ENCODE assay signal across 8 cellular contexts in the genomic region with DNA sequence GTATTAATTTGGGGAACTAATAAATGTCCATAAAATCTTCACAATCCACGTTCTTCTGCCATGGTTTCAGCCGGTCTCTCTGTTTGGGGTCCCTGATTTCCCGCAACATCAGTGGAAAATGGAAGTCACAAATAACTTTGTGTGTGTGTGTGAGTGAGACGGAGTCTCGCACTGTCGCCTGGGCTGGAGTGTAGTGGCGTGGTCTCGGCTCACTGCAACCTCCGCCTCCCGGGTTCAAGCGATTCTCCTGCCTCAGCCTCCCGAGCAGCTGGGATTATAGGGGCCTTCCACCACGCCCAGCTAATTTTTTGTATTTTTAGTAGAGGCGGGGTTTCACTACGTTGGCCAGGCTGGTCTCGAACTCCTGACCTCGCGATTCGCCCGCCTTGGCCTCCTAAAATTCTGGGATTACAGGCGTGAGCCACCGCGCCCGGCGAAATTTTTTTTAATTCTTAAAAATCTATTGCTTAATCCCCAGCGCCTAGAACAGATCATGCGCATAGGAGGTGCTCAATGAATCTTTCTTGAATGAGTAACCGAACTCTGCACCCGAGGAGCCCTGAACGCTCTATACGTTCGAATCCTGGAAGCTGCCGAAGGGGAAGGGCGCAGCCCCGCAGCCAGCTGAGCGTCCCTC. TPM values are rescaled to one million over a fixed set of nuclear protein-coding genes. Genes with fewer than 3 reads are reported as not detected.
DNase-seq lines count a peak whose midpoint lies in the region; ATAC-seq lines count a peak whose summit lies in the region.
"Not testable (repeated sequence)": the region's sequence is repeated elsewhere in the genome, so short reads cannot be mapped to it uniquely, and the experiment has no call there.

No MANE protein-coding gene starts in this region.

- peak overlapping the region; percentile 76 for H3K27ac ChIP-seq in ectodermal cell (ENCODE audit: insufficient read depth, low read depth, low read length, poor library complexity, severe bottlenecking)
- peak overlapping the region; percentile 94 for H3K27ac ChIP-seq in layer of hippocampus (ENCODE audit: low read depth, low read length)

- H3K36me3 ChIP-seq in ectodermal cell (ENCODE audit: control insufficient read depth, insufficient read depth, low read length): not testable (repeated sequence)

- peak overlapping the region; percentile 65 for H3K4me3 ChIP-seq in ectodermal cell (ENCODE audit: insufficient read depth, low read depth, low read length)
- H3K4me3 ChIP-seq in skeletal muscle cell (ENCODE audit: low read depth, low read length): peak overlapping the region; percentile 94

- peaks cover 13% of the 10 kb centered on the region for H3K36me3 Mint-ChIP-seq in activated CD4-positive, alpha-beta memory T cell treated with anti-CD3 and anti-CD28 coated beads for 36 hours

- peak overlapping the region; percentile 97 for H3K4me3 Mint-ChIP-seq in activated CD4-positive, alpha-beta memory T cell treated with anti-CD3 and anti-CD28 coated beads for 36 hours

- WGBS in ectodermal cell, 2 experiments: 2 to 3% methylated on average over 36 of the region's 36 CpGs

- H3K9me3 ChIP-seq in ectodermal cell (ENCODE audit: control insufficient read depth, low read length): not testable (repeated sequence)

- POLR2A ChIA-PET in activated CD4-positive, alpha-beta memory T cell treated with anti-CD3 and anti-CD28 coated beads for 36 hours (lab: Charles Lee): interaction anchor here (0.6 to 2.4 kb wide), 5 partner anchors 11 to 159 kb away, joined by 3 to 26 read pairs (median 4); partner anchors contain the start of genes MRPL58 and NUP85

- in situ Hi-C loops in ACHN (cut with HindIII; ENCODE audit: low pct_ligation_motif_present, low pct_unique_long_range_greater_than_20kb, low sequenced_read_pairs): not testable (repeated sequence)

- H3K27me3 ChIP-seq in ectodermal cell (ENCODE audit: control insufficient read depth, insufficient read depth, low read length, poor library complexity, severe bottlenecking); layer of hippocampus (ENCODE audit: control insufficient read depth, insufficient read depth, low read length): not testable (repeated sequence)

- not testable (repeated sequence) for H3K4me1 ChIP-seq in ectodermal cell (ENCODE audit: control insufficient read depth, insufficient read depth, low read length)

- peak; percentile 16 for ATAC-seq in GM18909 (IDR thresholded peaks at IDR 0.05; ENCODE audit: poor library complexity, unreplicated experiment)
- peak; percentile 20 for ATAC-seq in HG03066 (IDR thresholded peaks at IDR 0.05; ENCODE audit: low read depth, unreplicated experiment)

- peak; percentile 76 for DNase-seq in ACHN
- peak; percentile 46 for DNase-seq in NCI-H748 (lab: John Stamatoyannopoulos, UW; ENCODE audit: unreplicated experiment)
- peak; percentile 65 for DNase-seq in activated CD4-positive, alpha-beta memory T cell treated with anti-CD3 and anti-CD28 coated beads for 36 hours
- not testable (repeated sequence) for DNase-seq in skeletal muscle cell (ENCODE audit: low read depth)

- H3K27me3 Mint-ChIP-seq in activated CD4-positive, alpha-beta memory T cell treated with anti-CD3 and anti-CD28 coated beads for 36 hours: not testable (repeated sequence)

- H3K4me1 Mint-ChIP-seq in activated CD4-positive, alpha-beta memory T cell treated with anti-CD3 and anti-CD28 coated beads for 36 hours (ENCODE audit: low read depth): peaks cover 42% of the 10 kb centered on the region

- CTCF ChIA-PET in activated CD4-positive, alpha-beta memory T cell treated with anti-CD3 and anti-CD28 coated beads for 36 hours (lab: Charles Lee): interaction anchor here (0.8 to 1.5 kb wide), 3 partner anchors 11 to 34 kb away, joined by 3 to 7 read pairs (median 3); partner anchors contain the start of gene MRPL58

- not testable (repeated sequence) for H3K9me3 Mint-ChIP-seq in activated CD4-positive, alpha-beta memory T cell treated with anti-CD3 and anti-CD28 coated beads for 36 hours

- peak overlapping the region; percentile 91 for H3K27ac Mint-ChIP-seq in activated CD4-positive, alpha-beta memory T cell treated with anti-CD3 and anti-CD28 coated beads for 36 hours

- intact Hi-C loops in activated CD4-positive, alpha-beta memory T cell treated with anti-CD3 and anti-CD28 coated beads for 36 hours (cut with micrococcal nuclease): loop anchor here (1.0 to 5.0 kb wide), 6 partner anchors 10 to 136 kb away; partner anchors contain the start of genes ARMC7, JPT1, MRPL58 and NT5C

RNA-seq across cellular contexts. Expression of gene ATP5PD, which starts 0.7 kb away (rescaled TPM):
- total RNA-seq in activated CD4-positive, alpha-beta memory T cell treated with anti-CD3 and anti-CD28 coated beads for 36 hours: 100 to 1,000 TPM; 249 to 261 TPM
- polyA plus RNA-seq in ectodermal cell (2013, experiment 1 of 4): 180 TPM
- polyA plus RNA-seq in ectodermal cell (2013, experiment 2 of 4): 179 TPM
- 191 TPM for polyA plus RNA-seq in ectodermal cell (2013, experiment 3 of 4)
- polyA plus RNA-seq in ectodermal cell (2013, experiment 4 of 4): 223 TPM

RNA-seq across cellular contexts. Expression of gene KCTD2, which starts 1.0 kb away (rescaled TPM):
- 10 to 100 TPM; 20.6 to 23.3 TPM for total RNA-seq in activated CD4-positive, alpha-beta memory T cell treated with anti-CD3 and anti-CD28 coated beads for 36 hours
- polyA plus RNA-seq in ectodermal cell (2013, experiment 1 of 4): 39.8 TPM
- polyA plus RNA-seq in ectodermal cell (2013, experiment 2 of 4): 42.3 TPM
- polyA plus RNA-seq in ectodermal cell (2013, experiment 3 of 4): 32.4 TPM
- polyA plus RNA-seq in ectodermal cell (2013, experiment 4 of 4): 34.1 TPM

RNA-seq across cellular contexts. Expression of gene MRPL58, which starts 33.6 kb away (rescaled TPM):
- 10 to 100 TPM; 57.7 TPM for total RNA-seq in activated CD4-positive, alpha-beta memory T cell treated with anti-CD3 and anti-CD28 coated beads for 36 hours
- polyA plus RNA-seq in ectodermal cell (2013, experiment 1 of 4): 45.5 TPM
- polyA plus RNA-seq in ectodermal cell (2013, experiment 2 of 4): 42.3 TPM
- polyA plus RNA-seq in ectodermal cell (2013, experiment 3 of 4): 40.5 TPM
- 42.1 TPM for polyA plus RNA-seq in ectodermal cell (2013, experiment 4 of 4)

RNA-seq across cellular contexts. Expression of gene SLC16A5, which starts 41.7 kb away (rescaled TPM):
- total RNA-seq in activated CD4-positive, alpha-beta memory T cell treated with anti-CD3 and anti-CD28 coated beads for 36 hours: 1 to 10 TPM; 6.7 to 7.7 TPM
- 11.2 TPM for polyA plus RNA-seq in ectodermal cell (2013, experiment 1 of 4)
- polyA plus RNA-seq in ectodermal cell (2013, experiment 2 of 4): 14.6 TPM
- polyA plus RNA-seq in ectodermal cell (2013, experiment 3 of 4): 11.8 TPM
- polyA plus RNA-seq in ectodermal cell (2013, experiment 4 of 4): 11.7 TPM

RNA-seq across cellular contexts. Expression of gene CDR2L, which starts 58.6 kb away (rescaled TPM):
- total RNA-seq in activated CD4-positive, alpha-beta memory T cell treated with anti-CD3 and anti-CD28 coated beads for 36 hours: 1 to 10 TPM; 1.1 to 1.3 TPM
- polyA plus RNA-seq in ectodermal cell (2013, experiment 1 of 4): 20.2 TPM
- 16.9 TPM for polyA plus RNA-seq in ectodermal cell (2013, experiment 2 of 4)
- 14.8 TPM for polyA plus RNA-seq in ectodermal cell (2013, experiment 3 of 4)
- polyA plus RNA-seq in ectodermal cell (2013, experiment 4 of 4): 14.8 TPM
